26 cellular contexts compared by ENCODE assay signal in genomic region chr20:24135786-24136185, GRCh38.
"Had no signal": no experiment of that assay in that cellular context is flagged by ENCODE, and none has a peak within 500 bp of the region (broad histone marks: within the 10 kb centered on the region; RNA-seq: fewer than 3 reads in every experiment).

No MANE protein-coding gene starts in this region.

- H3K9me3 Mint-ChIP-seq: activated CD8-positive, alpha-beta T cell treated with anti-CD3 and anti-CD28 coated beads for 36 hours; activated T-helper 2 cell treated with anti-CD3 and anti-CD28 coated beads, Interferon-gamma antibody, Interleukin-2, Interleukin-4, amounts not matched to agents 10 μg/mL and 5 μg/mL and 100 μg/mL, durations not matched to agents 14 hours and 24 hours and 36 hours; dendritic cell treated with granulocyte-macrophage colony-stimulating factor and Interleukin-4, amounts not matched to agents 40 ng/mL and 50 ng/mL, for 4 days had no signal

- H3K36me3 Mint-ChIP-seq: activated naive CD4-positive, alpha-beta T cell treated with anti-CD3 and anti-CD28 coated beads, Interleukin-2, amount 50 U/mL, for 72 hours; stimulated activated naive B cell treated with anti-CD40 and anti-IgM and Interleukin-4, amounts not matched to agents 10 μg/mL and 1 μg/mL and 100 μg/mL, for 72 hours had no signal

- H3K27ac ChIP-seq: breast epithelium, esophagus squamous epithelium, left lung, lower lobe of right lung, parathyroid adenoma, psoas muscle, stomach, thyroid gland had no signal

- H3K4me3 Mint-ChIP-seq: activated CD8-positive, alpha-beta T cell treated with anti-CD3 and anti-CD28 coated beads for 36 hours; dendritic cell treated with granulocyte-macrophage colony-stimulating factor and Interleukin-4, amounts not matched to agents 40 ng/mL and 50 ng/mL, for 4 days; stimulated activated naive B cell treated with anti-CD40 and anti-IgM and Interleukin-4, amounts not matched to agents 10 μg/mL and 1 μg/mL and 100 μg/mL, for 72 hours had no signal

- H3K4me1 Mint-ChIP-seq: stimulated activated naive B cell treated with anti-CD40 and anti-IgM and Interleukin-4, amounts not matched to agents 10 μg/mL and 1 μg/mL and 100 μg/mL, for 72 hours had no signal

- H3K79me2 ChIP-seq: parathyroid adenoma had no signal

- H3K4me2 ChIP-seq: smooth muscle cell had no signal

- H3K4me3 ChIP-seq: breast epithelium, esophagus squamous epithelium, left lung, lower lobe of right lung, mucosa of descending colon, psoas muscle, smooth muscle cell, stomach, thyroid gland had no signal

- DNase-seq: activated CD4-positive, alpha-beta T cell treated with anti-CD3 and anti-CD28 coated beads, Interleukin-2, amount 50 U/mL, for 1 hour; activated CD4-positive, CD25-positive, alpha-beta regulatory T cell treated with anti-CD3 and anti-CD28 coated beads, Interleukin-2, amount 50 U/mL, for 72 hours; activated CD8-positive, alpha-beta T cell treated with anti-CD3 and anti-CD28 coated beads for 36 hours; activated T-cell treated with anti-CD3 and anti-CD28 coated beads, Interleukin-2, amount 50 U/mL, for 48 hours; central memory CD4-positive, alpha-beta T cell; esophagus squamous epithelium; foreskin melanocyte; left lung; lower lobe of right lung; mesendoderm; mucosa of descending colon; nucleus accumbens; psoas muscle; stimulated activated CD4-positive, alpha-beta T cell treated with anti-CD3 and anti-CD28 coated beads, Interleukin-1b, Interleukin-23, amount 100 ng/mL, for 48 hours; stimulated activated CD4-positive, alpha-beta T cell treated with anti-CD3 and anti-CD28 coated beads, Interleukin-4, amount 100 ng/mL, for 4 hours; stimulated activated CD8-positive, alpha-beta memory T cell treated with anti-CD3 and anti-CD28 coated beads, Interleukin-4, amount 100 ng/mL, for 48 hours; stimulated activated naive B cell treated with anti-CD40 and anti-IgM and Interleukin-4, amounts not matched to agents 10 μg/mL and 1 μg/mL and 100 μg/mL, for 72 hours; stomach; T-helper 2 cell; thyroid gland had no signal

- H3K27me3 Mint-ChIP-seq: activated CD8-positive, alpha-beta T cell treated with anti-CD3 and anti-CD28 coated beads for 36 hours; dendritic cell treated with granulocyte-macrophage colony-stimulating factor and Interleukin-4, amounts not matched to agents 40 ng/mL and 50 ng/mL, for 4 days; stimulated activated naive B cell treated with anti-CD40 and anti-IgM and Interleukin-4, amounts not matched to agents 10 μg/mL and 1 μg/mL and 100 μg/mL, for 72 hours had no signal

- H3K36me3 ChIP-seq: breast epithelium, esophagus squamous epithelium, left lung, lower lobe of right lung, stomach, thyroid gland had no signal

- H3K27me3 ChIP-seq: breast epithelium, esophagus squamous epithelium, left lung, stomach, thyroid gland had no signal

- H3K9ac ChIP-seq: parathyroid adenoma had no signal

- H3K4me1 ChIP-seq: breast epithelium, left lung, lower lobe of right lung, parathyroid adenoma, psoas muscle, stomach, thyroid gland had no signal

- ATAC-seq: activated CD8-positive, alpha-beta T cell treated with anti-CD3 and anti-CD28 coated beads for 36 hours; activated naive CD4-positive, alpha-beta T cell treated with anti-CD3 and anti-CD28 coated beads, Interleukin-2, amount 50 U/mL, for 72 hours; left lung; mucosa of descending colon; psoas muscle; stimulated activated naive B cell treated with anti-CD40 and anti-IgM and Interleukin-4, amounts not matched to agents 10 μg/mL and 1 μg/mL and 100 μg/mL, for 72 hours had no signal

- H3K27ac Mint-ChIP-seq: activated CD8-positive, alpha-beta T cell treated with anti-CD3 and anti-CD28 coated beads for 36 hours; activated naive CD4-positive, alpha-beta T cell treated with anti-CD3 and anti-CD28 coated beads, Interleukin-2, amount 50 U/mL, for 72 hours; activated T-helper 2 cell treated with anti-CD3 and anti-CD28 coated beads, Interferon-gamma antibody, Interleukin-2, Interleukin-4, amounts not matched to agents 10 μg/mL and 5 μg/mL and 100 μg/mL, durations not matched to agents 14 hours and 24 hours and 36 hours; dendritic cell treated with granulocyte-macrophage colony-stimulating factor and Interleukin-4, amounts not matched to agents 40 ng/mL and 50 ng/mL, for 4 days; stimulated activated naive B cell treated with anti-CD40 and anti-IgM and Interleukin-4, amounts not matched to agents 10 μg/mL and 1 μg/mL and 100 μg/mL, for 72 hours had no signal

- H3K9me3 ChIP-seq: esophagus squamous epithelium, lower lobe of right lung, mucosa of descending colon, psoas muscle, stomach, thyroid gland had no signal

- H2AFZ ChIP-seq: parathyroid adenoma had no signal
